In the genomic region with DNA sequence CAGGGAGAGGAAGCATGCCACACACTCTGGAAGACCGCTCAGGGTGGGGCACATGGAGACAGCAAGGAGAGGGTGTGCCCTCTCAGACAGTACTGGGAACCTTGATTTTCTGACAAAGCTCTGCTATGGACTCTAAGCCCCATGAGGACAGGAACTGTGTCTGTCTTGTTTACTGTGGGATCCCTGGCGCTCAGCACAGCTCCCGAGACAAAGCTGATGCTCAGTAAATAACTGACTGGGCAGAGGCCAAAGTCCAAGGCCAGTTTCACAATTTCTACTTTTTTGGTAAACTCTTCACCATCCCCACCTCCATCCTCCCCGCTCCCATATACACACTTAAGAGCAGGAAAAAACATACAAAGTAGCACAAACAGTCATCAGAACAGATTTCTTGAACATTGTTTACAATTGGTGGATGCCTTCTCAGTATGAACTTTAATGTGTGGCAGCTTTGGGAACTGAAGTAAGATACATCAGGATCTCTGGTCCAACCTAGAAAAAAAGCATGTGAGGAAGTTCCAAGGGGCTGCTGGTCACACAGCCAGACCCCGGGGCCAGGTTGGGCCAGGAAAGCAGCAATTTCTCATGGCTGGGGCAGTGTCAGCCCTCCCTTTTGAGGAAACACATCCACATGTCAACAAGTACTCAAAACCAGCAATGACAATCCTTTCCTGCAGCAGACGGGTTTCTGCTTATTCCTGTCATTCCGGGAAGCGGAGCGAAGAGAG, we compare ENCODE assay signal across 2 cellular contexts.
TF ChIP-seq lines count a peak whose summit lies in the region.

No MANE protein-coding gene starts in this region.

TF ChIP-seq in K562, 482 proteins besides CTCF, POLR2A, EP300 and RAD21 (continues in another document):
- TF ChIP-seq YBX1 (IDR thresholded peaks at IDR 0.05) (no peak), PTRF (tag; IDR thresholded peaks at IDR 0.05) (0 out of 2 replicates have a peak, but pooled peaks have one; percentile 21), POLR3G (IDR thresholded peaks at IDR 0.05; ENCODE audit: extremely low read depth, insufficient read length, insufficient replicate concordance) (no peak), NCOA4 (IDR thresholded peaks at IDR 0.05; ENCODE audit: partially characterized antibody) (no peak), DDX20 (tag; IDR thresholded peaks at IDR 0.05; ENCODE audit: low read depth) (no peak), MEIS2 (IDR thresholded peaks at IDR 0.05; ENCODE audit: partially characterized antibody) (peak; percentile 53), TRIM28 (IDR thresholded peaks at IDR 0.05) (peak; percentile 64; the same call in 1 of the 2 replicates), SMARCA5 (IDR thresholded peaks at IDR 0.05) (no peak), GATA2 (CRISPR knock-in tag; IDR thresholded peaks at IDR 0.05) (0 out of 2 replicates have a peak, but pooled peaks have one; percentile 14), ZNF507 (tag; conservative IDR thresholded peaks at IDR 0.05) (no peak), ZNF316 (IDR thresholded peaks at IDR 0.05) (peak; percentile 70)
- TF ChIP-seq, protein P1, sequence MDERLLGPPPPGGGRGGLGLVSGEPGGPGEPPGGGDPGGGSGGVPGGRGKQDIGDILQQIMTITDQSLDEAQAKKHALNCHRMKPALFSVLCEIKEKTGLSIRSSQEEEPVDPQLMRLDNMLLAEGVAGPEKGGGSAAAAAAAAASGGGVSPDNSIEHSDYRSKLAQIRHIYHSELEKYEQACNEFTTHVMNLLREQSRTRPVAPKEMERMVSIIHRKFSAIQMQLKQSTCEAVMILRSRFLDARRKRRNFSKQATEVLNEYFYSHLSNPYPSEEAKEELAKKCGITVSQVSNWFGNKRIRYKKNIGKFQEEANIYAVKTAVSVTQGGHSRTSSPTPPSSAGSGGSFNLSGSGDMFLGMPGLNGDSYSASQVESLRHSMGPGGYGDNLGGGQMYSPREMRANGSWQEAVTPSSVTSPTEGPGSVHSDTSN (CRISPR knock-in tag; IDR thresholded peaks at IDR 0.05; ENCODE audit: low read depth) = no peak
- TF ChIP-seq, protein P1 (tag; conservative IDR thresholded peaks at IDR 0.05; ENCODE audit: low read depth) = peak; percentile 46; the same call in 1 of the 2 replicates

TF ChIP-seq in HepG2, 621 proteins besides CTCF, POLR2A, EP300 and RAD21 (continues in another document):
- no peak for TF ChIP-seq CBX2 (IDR thresholded peaks at IDR 0.05; ENCODE audit: low read depth, low read length)
- TF ChIP-seq CBX2 (CRISPR knock-in tag; IDR thresholded peaks at IDR 0.05; ENCODE audit: low read depth) = no peak
- peak; percentile 88 for TF ChIP-seq SETDB1 (CRISPR knock-in tag; IDR thresholded peaks at IDR 0.05; ENCODE audit: borderline replicate concordance)
- TF ChIP-seq MED1 (CRISPR knock-in tag; IDR thresholded peaks at IDR 0.05) = peak; percentile 67
- peak; percentile 30; the same call in 1 of the 2 replicates for TF ChIP-seq BCL6 (CRISPR knock-in tag; IDR thresholded peaks at IDR 0.05)
- no peak for TF ChIP-seq MBNL3 (CRISPR knock-in tag; conservative IDR thresholded peaks at IDR 0.05)
- TF ChIP-seq FOXJ3 (CRISPR knock-in tag; IDR thresholded peaks at IDR 0.05; ENCODE audit: borderline replicate concordance) = peak; percentile 69; the same call in 1 of the 2 replicates
- peak; percentile 85 for TF ChIP-seq FOXA3 (CRISPR knock-in tag; IDR thresholded peaks at IDR 0.05)
- TF ChIP-seq ZNF484 (CRISPR knock-in tag; IDR thresholded peaks at IDR 0.05; ENCODE audit: borderline replicate concordance, low read depth) = no peak
- TF ChIP-seq, protein P2, sequence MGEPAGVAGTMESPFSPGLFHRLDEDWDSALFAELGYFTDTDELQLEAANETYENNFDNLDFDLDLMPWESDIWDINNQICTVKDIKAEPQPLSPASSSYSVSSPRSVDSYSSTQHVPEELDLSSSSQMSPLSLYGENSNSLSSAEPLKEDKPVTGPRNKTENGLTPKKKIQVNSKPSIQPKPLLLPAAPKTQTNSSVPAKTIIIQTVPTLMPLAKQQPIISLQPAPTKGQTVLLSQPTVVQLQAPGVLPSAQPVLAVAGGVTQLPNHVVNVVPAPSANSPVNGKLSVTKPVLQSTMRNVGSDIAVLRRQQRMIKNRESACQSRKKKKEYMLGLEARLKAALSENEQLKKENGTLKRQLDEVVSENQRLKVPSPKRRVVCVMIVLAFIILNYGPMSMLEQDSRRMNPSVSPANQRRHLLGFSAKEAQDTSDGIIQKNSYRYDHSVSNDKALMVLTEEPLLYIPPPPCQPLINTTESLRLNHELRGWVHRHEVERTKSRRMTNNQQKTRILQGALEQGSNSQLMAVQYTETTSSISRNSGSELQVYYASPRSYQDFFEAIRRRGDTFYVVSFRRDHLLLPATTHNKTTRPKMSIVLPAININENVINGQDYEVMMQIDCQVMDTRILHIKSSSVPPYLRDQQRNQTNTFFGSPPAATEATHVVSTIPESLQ (CRISPR knock-in tag; conservative IDR thresholded peaks at IDR 0.05) = no peak
- peak; percentile 25; the same call in 1 of the 2 replicates for TF ChIP-seq MEF2D (CRISPR knock-in tag; IDR thresholded peaks at IDR 0.05)
- no peak for TF ChIP-seq ZNF354B (CRISPR knock-in tag; IDR thresholded peaks at IDR 0.05)
- TF ChIP-seq JUNB (CRISPR knock-in tag; IDR thresholded peaks at IDR 0.05; ENCODE audit: borderline replicate concordance) = no peak
- no peak for TF ChIP-seq ZNF225 (CRISPR knock-in tag; IDR thresholded peaks at IDR 0.05)
- TF ChIP-seq, protein P3, sequence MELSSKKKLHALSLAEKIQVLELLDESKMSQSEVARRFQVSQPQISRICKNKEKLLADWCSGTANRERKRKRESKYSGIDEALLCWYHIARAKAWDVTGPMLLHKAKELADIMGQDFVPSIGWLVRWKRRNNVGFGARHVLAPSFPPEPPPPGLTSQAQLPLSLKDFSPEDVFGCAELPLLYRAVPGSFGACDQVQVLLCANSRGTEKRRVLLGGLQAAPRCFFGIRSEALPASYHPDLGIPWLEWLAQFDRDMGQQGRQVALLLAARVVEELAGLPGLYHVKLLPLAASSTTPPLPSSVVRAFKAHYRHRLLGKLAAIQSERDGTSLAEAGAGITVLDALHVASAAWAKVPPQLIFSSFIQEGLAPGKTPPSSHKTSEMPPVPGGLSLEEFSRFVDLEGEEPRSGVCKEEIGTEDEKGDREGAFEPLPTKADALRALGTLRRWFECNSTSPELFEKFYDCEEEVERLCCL (CRISPR knock-in tag; IDR thresholded peaks at IDR 0.05; ENCODE audit: borderline replicate concordance) = no peak
- TF ChIP-seq LCORL (IDR thresholded peaks at IDR 0.05) = no peak
- peak; percentile 60; the same call in 1 of the 2 replicates for TF ChIP-seq LCORL (CRISPR knock-in tag; IDR thresholded peaks at IDR 0.05)
- peak; percentile 35; the same call in 1 of the 2 replicates for TF ChIP-seq CEBPG (CRISPR knock-in tag; IDR thresholded peaks at IDR 0.05)
- no peak for TF ChIP-seq ZNF207 (IDR thresholded peaks at IDR 0.05; ENCODE audit: borderline replicate concordance)
- TF ChIP-seq MEIS2 (CRISPR knock-in tag; IDR thresholded peaks at IDR 0.05) = no peak
- peak; percentile 49 for TF ChIP-seq FOSL2 (CRISPR knock-in tag; IDR thresholded peaks at IDR 0.05)
- TF ChIP-seq PPARG (CRISPR knock-in tag; conservative IDR thresholded peaks at IDR 0.05) = no peak
- TF ChIP-seq ZNF780A (CRISPR knock-in tag; IDR thresholded peaks at IDR 0.05) = no peak
- TF ChIP-seq, protein P4, sequence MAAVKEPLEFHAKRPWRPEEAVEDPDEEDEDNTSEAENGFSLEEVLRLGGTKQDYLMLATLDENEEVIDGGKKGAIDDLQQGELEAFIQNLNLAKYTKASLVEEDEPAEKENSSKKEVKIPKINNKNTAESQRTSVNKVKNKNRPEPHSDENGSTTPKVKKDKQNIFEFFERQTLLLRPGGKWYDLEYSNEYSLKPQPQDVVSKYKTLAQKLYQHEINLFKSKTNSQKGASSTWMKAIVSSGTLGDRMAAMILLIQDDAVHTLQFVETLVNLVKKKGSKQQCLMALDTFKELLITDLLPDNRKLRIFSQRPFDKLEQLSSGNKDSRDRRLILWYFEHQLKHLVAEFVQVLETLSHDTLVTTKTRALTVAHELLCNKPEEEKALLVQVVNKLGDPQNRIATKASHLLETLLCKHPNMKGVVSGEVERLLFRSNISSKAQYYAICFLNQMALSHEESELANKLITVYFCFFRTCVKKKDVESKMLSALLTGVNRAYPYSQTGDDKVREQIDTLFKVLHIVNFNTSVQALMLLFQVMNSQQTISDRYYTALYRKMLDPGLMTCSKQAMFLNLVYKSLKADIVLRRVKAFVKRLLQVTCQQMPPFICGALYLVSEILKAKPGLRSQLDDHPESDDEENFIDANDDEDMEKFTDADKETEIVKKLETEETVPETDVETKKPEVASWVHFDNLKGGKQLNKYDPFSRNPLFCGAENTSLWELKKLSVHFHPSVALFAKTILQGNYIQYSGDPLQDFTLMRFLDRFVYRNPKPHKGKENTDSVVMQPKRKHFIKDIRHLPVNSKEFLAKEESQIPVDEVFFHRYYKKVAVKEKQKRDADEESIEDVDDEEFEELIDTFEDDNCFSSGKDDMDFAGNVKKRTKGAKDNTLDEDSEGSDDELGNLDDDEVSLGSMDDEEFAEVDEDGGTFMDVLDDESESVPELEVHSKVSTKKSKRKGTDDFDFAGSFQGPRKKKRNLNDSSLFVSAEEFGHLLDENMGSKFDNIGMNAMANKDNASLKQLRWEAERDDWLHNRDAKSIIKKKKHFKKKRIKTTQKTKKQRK (IDR thresholded peaks at IDR 0.05; ENCODE audit: low read length) = no peak
- TF ChIP-seq SUZ12 (IDR thresholded peaks at IDR 0.05; ENCODE audit: low read depth, low read length) = no peak
- no peak for TF ChIP-seq FOXP1 (IDR thresholded peaks at IDR 0.05)
- peak; percentile 82 for TF ChIP-seq FOXP1 (CRISPR knock-in tag; IDR thresholded peaks at IDR 0.05)
- TF ChIP-seq, protein P5, sequence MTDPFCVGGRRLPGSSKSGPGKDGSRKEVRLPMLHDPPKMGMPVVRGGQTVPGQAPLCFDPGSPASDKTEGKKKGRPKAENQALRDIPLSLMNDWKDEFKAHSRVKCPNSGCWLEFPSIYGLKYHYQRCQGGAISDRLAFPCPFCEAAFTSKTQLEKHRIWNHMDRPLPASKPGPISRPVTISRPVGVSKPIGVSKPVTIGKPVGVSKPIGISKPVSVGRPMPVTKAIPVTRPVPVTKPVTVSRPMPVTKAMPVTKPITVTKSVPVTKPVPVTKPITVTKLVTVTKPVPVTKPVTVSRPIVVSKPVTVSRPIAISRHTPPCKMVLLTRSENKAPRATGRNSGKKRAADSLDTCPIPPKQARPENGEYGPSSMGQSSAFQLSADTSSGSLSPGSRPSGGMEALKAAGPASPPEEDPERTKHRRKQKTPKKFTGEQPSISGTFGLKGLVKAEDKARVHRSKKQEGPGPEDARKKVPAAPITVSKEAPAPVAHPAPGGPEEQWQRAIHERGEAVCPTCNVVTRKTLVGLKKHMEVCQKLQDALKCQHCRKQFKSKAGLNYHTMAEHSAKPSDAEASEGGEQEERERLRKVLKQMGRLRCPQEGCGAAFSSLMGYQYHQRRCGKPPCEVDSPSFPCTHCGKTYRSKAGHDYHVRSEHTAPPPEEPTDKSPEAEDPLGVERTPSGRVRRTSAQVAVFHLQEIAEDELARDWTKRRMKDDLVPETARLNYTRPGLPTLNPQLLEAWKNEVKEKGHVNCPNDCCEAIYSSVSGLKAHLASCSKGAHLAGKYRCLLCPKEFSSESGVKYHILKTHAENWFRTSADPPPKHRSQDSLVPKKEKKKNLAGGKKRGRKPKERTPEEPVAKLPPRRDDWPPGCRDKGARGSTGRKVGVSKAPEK (CRISPR knock-in tag; IDR thresholded peaks at IDR 0.05; ENCODE audit: borderline replicate concordance) = no peak
- peak; percentile 28; the same call in 1 of the 2 replicates for TF ChIP-seq CEBPB (IDR thresholded peaks at IDR 0.05; ENCODE audit: borderline replicate concordance, low read depth, low read length)
- TF ChIP-seq, protein P6, sequence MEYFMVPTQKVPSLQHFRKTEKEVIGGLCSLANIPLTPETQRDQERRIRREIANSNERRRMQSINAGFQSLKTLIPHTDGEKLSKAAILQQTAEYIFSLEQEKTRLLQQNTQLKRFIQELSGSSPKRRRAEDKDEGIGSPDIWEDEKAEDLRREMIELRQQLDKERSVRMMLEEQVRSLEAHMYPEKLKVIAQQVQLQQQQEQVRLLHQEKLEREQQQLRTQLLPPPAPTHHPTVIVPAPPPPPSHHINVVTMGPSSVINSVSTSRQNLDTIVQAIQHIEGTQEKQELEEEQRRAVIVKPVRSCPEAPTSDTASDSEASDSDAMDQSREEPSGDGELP (IDR thresholded peaks at IDR 0.05; ENCODE audit: borderline replicate concordance, low read depth) = peak; percentile 16; the same call in 1 of the 2 replicates
- 0 out of 2 replicates have a peak, but pooled peaks have one; percentile 34 for TF ChIP-seq ATF7-NPFF (CRISPR knock-in tag; IDR thresholded peaks at IDR 0.05; ENCODE audit: low read depth)
- TF ChIP-seq, protein P7, sequence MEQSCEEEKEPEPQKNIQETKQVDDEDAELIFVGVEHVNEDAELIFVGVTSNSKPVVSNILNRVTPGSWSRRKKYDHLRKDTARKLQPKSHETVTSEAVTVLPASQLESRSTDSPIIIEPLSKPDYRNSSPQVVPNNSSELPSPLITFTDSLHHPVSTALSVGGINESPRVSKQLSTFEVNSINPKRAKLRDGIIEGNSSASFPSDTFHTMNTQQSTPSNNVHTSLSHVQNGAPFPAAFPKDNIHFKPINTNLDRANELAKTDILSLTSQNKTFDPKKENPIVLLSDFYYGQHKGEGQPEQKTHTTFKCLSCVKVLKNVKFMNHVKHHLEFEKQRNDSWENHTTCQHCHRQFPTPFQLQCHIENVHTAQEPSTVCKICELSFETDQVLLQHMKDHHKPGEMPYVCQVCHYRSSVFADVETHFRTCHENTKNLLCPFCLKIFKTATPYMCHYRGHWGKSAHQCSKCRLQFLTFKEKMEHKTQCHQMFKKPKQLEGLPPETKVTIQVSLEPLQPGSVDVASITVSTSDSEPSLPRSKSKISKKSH (CRISPR knock-in tag; IDR thresholded peaks at IDR 0.05; ENCODE audit: borderline replicate concordance) = peak; percentile 34; the same call in 1 of the 2 replicates
- peak; percentile 93 for TF ChIP-seq TRIM24 (CRISPR knock-in tag; IDR thresholded peaks at IDR 0.05)
- TF ChIP-seq NR2F1 (CRISPR knock-in tag; IDR thresholded peaks at IDR 0.05) = no peak
- peak; percentile 99 for TF ChIP-seq ZMYM2 (CRISPR knock-in tag; IDR thresholded peaks at IDR 0.05)
- no peak for TF ChIP-seq KLF6 (CRISPR knock-in tag; IDR thresholded peaks at IDR 0.05)
- TF ChIP-seq SMARCE1 (IDR thresholded peaks at IDR 0.05; ENCODE audit: borderline replicate concordance) = no peak
- TF ChIP-seq PHF21A (CRISPR knock-in tag; IDR thresholded peaks at IDR 0.05) = 0 out of 2 replicates have a peak, but pooled peaks have one; percentile 17
- no peak for TF ChIP-seq ELF1 (CRISPR knock-in tag; IDR thresholded peaks at IDR 0.05)
- TF ChIP-seq, protein P8, sequence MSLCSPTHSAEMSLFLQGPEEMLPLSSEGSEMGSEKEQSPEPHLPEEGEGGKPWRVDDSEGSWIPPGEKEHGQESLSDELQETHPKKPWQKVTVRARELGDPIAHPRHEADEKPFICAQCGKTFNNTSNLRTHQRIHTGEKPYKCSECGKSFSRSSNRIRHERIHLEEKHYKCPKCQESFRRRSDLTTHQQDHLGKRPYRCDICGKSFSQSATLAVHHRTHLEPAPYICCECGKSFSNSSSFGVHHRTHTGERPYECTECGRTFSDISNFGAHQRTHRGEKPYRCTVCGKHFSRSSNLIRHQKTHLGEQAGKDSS (CRISPR knock-in tag; IDR thresholded peaks at IDR 0.05; ENCODE audit: borderline replicate concordance, low read depth) = 0 out of 2 replicates have a peak, but pooled peaks have one; percentile 53
- no peak for TF ChIP-seq ZNF782 (CRISPR knock-in tag; IDR thresholded peaks at IDR 0.05; ENCODE audit: borderline replicate concordance)
